In the genomic region with DNA sequence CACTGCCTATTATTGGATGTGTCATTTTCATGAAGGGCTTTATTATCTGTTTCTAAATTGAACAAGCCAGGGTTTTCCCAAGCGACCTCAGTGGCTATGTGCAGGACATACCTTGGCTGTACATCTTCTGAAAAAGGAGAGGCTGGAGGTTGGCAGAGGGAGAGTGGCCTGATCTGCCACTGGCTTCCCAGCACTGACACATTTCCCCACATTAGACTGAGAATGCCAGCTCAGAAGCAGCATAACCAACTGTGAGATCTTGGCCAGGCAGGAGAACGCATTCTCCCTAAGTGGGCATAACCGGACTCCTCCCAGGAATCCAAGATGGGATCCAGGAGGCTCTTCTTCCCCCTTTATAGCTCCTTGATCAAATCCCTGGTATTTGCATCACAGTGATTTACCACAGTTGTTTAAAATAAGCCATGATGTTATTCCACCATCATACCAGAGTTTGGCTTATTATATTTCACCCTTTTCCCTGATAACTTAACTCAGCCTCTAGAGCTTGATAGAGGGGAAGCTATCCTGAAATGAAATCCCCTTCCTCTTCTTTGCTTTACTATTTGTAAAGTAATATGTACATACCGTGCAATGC, we compare ENCODE assay signal across 1 cellular context.
TF ChIP-seq lines count a peak whose summit lies in the region.

No MANE protein-coding gene starts in this region.

TF ChIP-seq in IMR-90, 13 proteins besides CTCF, POLR2A, EP300 and RAD21:
- no peak for TF ChIP-seq RCOR1 (IDR thresholded peaks at IDR 0.05; ENCODE audit: insufficient replicate concordance, low read length)
- no peak for TF ChIP-seq CHD1 (IDR thresholded peaks at IDR 0.05; ENCODE audit: low read depth, low read length)
- TF ChIP-seq NFE2L2 (IDR thresholded peaks at IDR 0.05; ENCODE audit: low read depth, low read length) = no peak
- no peak for TF ChIP-seq BHLHE40 (IDR thresholded peaks at IDR 0.05; ENCODE audit: low read depth, low read length)
- no peak for TF ChIP-seq SMC3 (IDR thresholded peaks at IDR 0.05; ENCODE audit: low read depth, low read length)
- TF ChIP-seq, protein P1, sequence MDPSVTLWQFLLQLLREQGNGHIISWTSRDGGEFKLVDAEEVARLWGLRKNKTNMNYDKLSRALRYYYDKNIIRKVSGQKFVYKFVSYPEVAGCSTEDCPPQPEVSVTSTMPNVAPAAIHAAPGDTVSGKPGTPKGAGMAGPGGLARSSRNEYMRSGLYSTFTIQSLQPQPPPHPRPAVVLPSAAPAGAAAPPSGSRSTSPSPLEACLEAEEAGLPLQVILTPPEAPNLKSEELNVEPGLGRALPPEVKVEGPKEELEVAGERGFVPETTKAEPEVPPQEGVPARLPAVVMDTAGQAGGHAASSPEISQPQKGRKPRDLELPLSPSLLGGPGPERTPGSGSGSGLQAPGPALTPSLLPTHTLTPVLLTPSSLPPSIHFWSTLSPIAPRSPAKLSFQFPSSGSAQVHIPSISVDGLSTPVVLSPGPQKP (IDR thresholded peaks at IDR 0.05; ENCODE audit: borderline replicate concordance, low read depth, low read length) = no peak
- no peak for TF ChIP-seq MXI1 (IDR thresholded peaks at IDR 0.05; ENCODE audit: borderline replicate concordance, low read depth, low read length)
- TF ChIP-seq MAFK (IDR thresholded peaks at IDR 0.05; ENCODE audit: low read depth, low read length) = no peak
- no peak for TF ChIP-seq FOS (IDR thresholded peaks at IDR 0.05; ENCODE audit: low read depth, low read length)
- TF ChIP-seq MAZ (IDR thresholded peaks at IDR 0.05; ENCODE audit: borderline replicate concordance, low read depth, low read length) = no peak
- no peak for TF ChIP-seq CEBPB (IDR thresholded peaks at IDR 0.05; ENCODE audit: low read depth, low read length)
- TF ChIP-seq RFX5 (IDR thresholded peaks at IDR 0.05; ENCODE audit: low read depth, low read length) = no peak
- TF ChIP-seq, protein P2, sequence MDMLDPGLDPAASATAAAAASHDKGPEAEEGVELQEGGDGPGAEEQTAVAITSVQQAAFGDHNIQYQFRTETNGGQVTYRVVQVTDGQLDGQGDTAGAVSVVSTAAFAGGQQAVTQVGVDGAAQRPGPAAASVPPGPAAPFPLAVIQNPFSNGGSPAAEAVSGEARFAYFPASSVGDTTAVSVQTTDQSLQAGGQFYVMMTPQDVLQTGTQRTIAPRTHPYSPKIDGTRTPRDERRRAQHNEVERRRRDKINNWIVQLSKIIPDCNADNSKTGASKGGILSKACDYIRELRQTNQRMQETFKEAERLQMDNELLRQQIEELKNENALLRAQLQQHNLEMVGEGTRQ (IDR thresholded peaks at IDR 0.05; ENCODE audit: low read depth, low read length) = no peak
